Comparison of ENCODE assay signal across 1 cellular context in genomic region chr3:80190051-80190450, GRCh38.
A peak's percentile ranks its signal among the peaks of the same experiment; 100 is the strongest.
TF ChIP-seq lines count a peak whose summit lies in the region.

No MANE protein-coding gene starts in this region.

TF ChIP-seq in SK-N-SH, 30 proteins besides CTCF, POLR2A, EP300 and RAD21 (continued from another document):
- TF ChIP-seq ZBTB33 (IDR thresholded peaks at IDR 0.05; ENCODE audit: borderline replicate concordance, low read depth) (no peak), REST (IDR thresholded peaks at IDR 0.05; ENCODE audit: low read depth, low read length) (0 out of 2 replicates have a peak, but pooled peaks have one; percentile 9), FOSL2 (IDR thresholded peaks at IDR 0.05; ENCODE audit: borderline replicate concordance, low read depth) (peak; percentile 66), MEF2A (IDR thresholded peaks at IDR 0.05; ENCODE audit: borderline replicate concordance, low read depth) (peak; percentile 49; the same call in 1 of the 2 replicates), POLR2AphosphoS5 (IDR thresholded peaks at IDR 0.05; ENCODE audit: low read depth, low read length) (peak; percentile 66; the same call in 1 of the 2 replicates), TAF1 (IDR thresholded peaks at IDR 0.05; ENCODE audit: borderline replicate concordance, low read depth, low read length) (no peak; the same call in 1 of the 2 replicates), TEAD4 (IDR thresholded peaks at IDR 0.05; ENCODE audit: borderline replicate concordance, insufficient read depth) (peak; percentile 69; the same call in 1 of the 2 replicates), MAX (IDR thresholded peaks at IDR 0.05; ENCODE audit: low read depth) (peak; percentile 54), RFX5 (IDR thresholded peaks at IDR 0.05; ENCODE audit: low read length) (no peak), RXRA (IDR thresholded peaks at IDR 0.05; ENCODE audit: borderline replicate concordance, low read depth) (peak; percentile 46; the same call in 1 of the 2 replicates), NRF1 (IDR thresholded peaks at IDR 0.05; ENCODE audit: low read depth, low read length) (no peak), FOXJ3 (CRISPR knock-in tag; IDR thresholded peaks at IDR 0.05) (no peak), MXI1 (IDR thresholded peaks at IDR 0.05; ENCODE audit: low read depth, low read length) (no peak), EZH2phosphoT487 (IDR thresholded peaks at IDR 0.05; ENCODE audit: borderline replicate concordance, low read depth) (no peak), RCOR1 (IDR thresholded peaks at IDR 0.05; ENCODE audit: low read length) (no peak), FOXM1 (IDR thresholded peaks at IDR 0.05; ENCODE audit: low read depth) (peak; percentile 43; the same call in 1 of the 2 replicates), GABPA (IDR thresholded peaks at IDR 0.05; ENCODE audit: low read depth) (peak; percentile 22; the same call in 1 of the 2 replicates)
- TF ChIP-seq, protein P1, sequence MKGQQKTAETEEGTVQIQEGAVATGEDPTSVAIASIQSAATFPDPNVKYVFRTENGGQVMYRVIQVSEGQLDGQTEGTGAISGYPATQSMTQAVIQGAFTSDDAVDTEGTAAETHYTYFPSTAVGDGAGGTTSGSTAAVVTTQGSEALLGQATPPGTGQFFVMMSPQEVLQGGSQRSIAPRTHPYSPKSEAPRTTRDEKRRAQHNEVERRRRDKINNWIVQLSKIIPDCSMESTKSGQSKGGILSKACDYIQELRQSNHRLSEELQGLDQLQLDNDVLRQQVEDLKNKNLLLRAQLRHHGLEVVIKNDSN (IDR thresholded peaks at IDR 0.05; ENCODE audit: borderline replicate concordance, low read depth), result no peak
- TF ChIP-seq, protein P2, sequence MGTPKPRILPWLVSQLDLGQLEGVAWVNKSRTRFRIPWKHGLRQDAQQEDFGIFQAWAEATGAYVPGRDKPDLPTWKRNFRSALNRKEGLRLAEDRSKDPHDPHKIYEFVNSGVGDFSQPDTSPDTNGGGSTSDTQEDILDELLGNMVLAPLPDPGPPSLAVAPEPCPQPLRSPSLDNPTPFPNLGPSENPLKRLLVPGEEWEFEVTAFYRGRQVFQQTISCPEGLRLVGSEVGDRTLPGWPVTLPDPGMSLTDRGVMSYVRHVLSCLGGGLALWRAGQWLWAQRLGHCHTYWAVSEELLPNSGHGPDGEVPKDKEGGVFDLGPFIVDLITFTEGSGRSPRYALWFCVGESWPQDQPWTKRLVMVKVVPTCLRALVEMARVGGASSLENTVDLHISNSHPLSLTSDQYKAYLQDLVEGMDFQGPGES (IDR thresholded peaks at IDR 0.05; ENCODE audit: low read depth, low read length), result no peak
TF ChIP-seq in SK-N-SH: peak in this region for 15.
